In genomic region chr1:156458181-156458503, GRCh38 we compare ENCODE assay signal across 1 cellular context.
TF ChIP-seq lines count a peak whose summit lies in the region.

No MANE protein-coding gene starts in this region.

TF ChIP-seq in IMR-90, 13 proteins besides CTCF, POLR2A, EP300 and RAD21:
- TF ChIP-seq, protein P1, sequence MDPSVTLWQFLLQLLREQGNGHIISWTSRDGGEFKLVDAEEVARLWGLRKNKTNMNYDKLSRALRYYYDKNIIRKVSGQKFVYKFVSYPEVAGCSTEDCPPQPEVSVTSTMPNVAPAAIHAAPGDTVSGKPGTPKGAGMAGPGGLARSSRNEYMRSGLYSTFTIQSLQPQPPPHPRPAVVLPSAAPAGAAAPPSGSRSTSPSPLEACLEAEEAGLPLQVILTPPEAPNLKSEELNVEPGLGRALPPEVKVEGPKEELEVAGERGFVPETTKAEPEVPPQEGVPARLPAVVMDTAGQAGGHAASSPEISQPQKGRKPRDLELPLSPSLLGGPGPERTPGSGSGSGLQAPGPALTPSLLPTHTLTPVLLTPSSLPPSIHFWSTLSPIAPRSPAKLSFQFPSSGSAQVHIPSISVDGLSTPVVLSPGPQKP (IDR thresholded peaks at IDR 0.05; ENCODE audit: borderline replicate concordance, low read depth, low read length) = no peak
- 0 out of 2 replicates have a peak, but pooled peaks have one; percentile 11 for TF ChIP-seq FOS (IDR thresholded peaks at IDR 0.05; ENCODE audit: low read depth, low read length)
